ENCODE assay signal across 24 cellular contexts in the genomic region with DNA sequence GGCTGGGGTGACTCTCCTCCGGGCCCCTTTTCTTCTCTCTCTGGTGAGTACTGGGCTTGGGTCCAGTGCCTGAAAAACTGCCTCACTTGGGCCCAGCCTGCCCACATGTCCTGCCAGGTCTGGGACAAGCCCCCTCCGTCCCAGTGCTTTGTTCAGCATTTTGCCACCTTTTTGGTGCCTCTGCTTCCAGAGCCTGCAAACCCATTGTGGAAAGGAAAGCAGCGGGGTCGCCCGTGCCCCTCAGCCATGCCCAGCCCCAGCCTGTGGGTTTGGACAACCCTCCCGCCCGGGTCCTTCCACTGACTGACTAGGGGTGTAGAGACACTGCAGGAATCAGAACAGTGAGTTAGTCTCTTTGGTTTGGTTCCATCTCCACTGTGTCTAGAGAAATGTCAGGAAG.
DNase-seq lines count a peak whose midpoint lies in the region; ATAC-seq and TF ChIP-seq lines count a peak whose summit lies in the region.
"Had no signal": no experiment of that assay in that cellular context is flagged by ENCODE, and none has a peak within 500 bp of the region (broad histone marks: within the 10 kb centered on the region; RNA-seq: fewer than 3 reads in every experiment).

No MANE protein-coding gene starts in this region.

- CTCF ChIA-PET in CD8-positive, alpha-beta memory T cell (lab: Charles Lee): no interaction called here

- no peaks in the 10 kb centered on the region for H3K27me3 ChIP-seq in CD4-positive, CD25-positive, alpha-beta regulatory T cell (ENCODE audit: control insufficient read depth, insufficient read depth, low read length)
- H3K27me3 ChIP-seq in CD8-positive, alpha-beta memory T cell (ENCODE audit: insufficient read depth, low read length, poor library complexity, severe bottlenecking): no peaks in the 10 kb centered on the region
- H3K27me3 ChIP-seq: MG63, Peyer's patch had no signal

- no peak for TF ChIP-seq CTCF in osteocyte (IDR thresholded peaks at IDR 0.05)

- H3K27ac ChIP-seq in CD4-positive, CD25-positive, alpha-beta regulatory T cell (ENCODE audit: insufficient read depth, low read length, poor library complexity, severe bottlenecking): no peak overlapping the region
- no peak overlapping the region for H3K27ac ChIP-seq in CD8-positive, alpha-beta memory T cell (ENCODE audit: low read depth, low read length)
- H3K27ac ChIP-seq: A549 had no signal

- H3K36me3 ChIP-seq in CD4-positive, CD25-positive, alpha-beta regulatory T cell (ENCODE audit: control insufficient read depth, insufficient read depth, low read length): no peaks in the 10 kb centered on the region
- H3K36me3 ChIP-seq in CD8-positive, alpha-beta memory T cell (ENCODE audit: insufficient read depth, low read length): no peaks in the 10 kb centered on the region
- H3K36me3 ChIP-seq: MG63, Peyer's patch had no signal

- H3K27me3 Mint-ChIP-seq in CD4-positive, CD25-positive, alpha-beta regulatory T cell: peaks cover 4% of the 10 kb centered on the region
- peaks cover 0 to 3% of the 10 kb centered on the region in 2 donors for H3K27me3 Mint-ChIP-seq in CD8-positive, alpha-beta memory T cell
- no peaks in the 10 kb centered on the region for H3K27me3 Mint-ChIP-seq in effector memory CD8-positive, alpha-beta T cell
- peaks cover 5% of the 10 kb centered on the region for H3K27me3 Mint-ChIP-seq in osteocyte (ENCODE audit: unreplicated experiment)

- no peaks in the 10 kb centered on the region for H3K9me3 ChIP-seq in CD4-positive, CD25-positive, alpha-beta regulatory T cell (ENCODE audit: control insufficient read depth in 2 of 2, low read length in 2 of 2)
- H3K9me3 ChIP-seq in CD8-positive, alpha-beta memory T cell (ENCODE audit: low read length): no peaks in the 10 kb centered on the region
- H3K9me3 ChIP-seq: A549, MG63, Peyer's patch had no signal

- H3K4me3 ChIP-seq in CD4-positive, CD25-positive, alpha-beta regulatory T cell (ENCODE audit: low read depth, low read length): no peak overlapping the region
- no peak overlapping the region for H3K4me3 ChIP-seq in CD8-positive, alpha-beta memory T cell (ENCODE audit: low read length)
- H3K4me3 ChIP-seq: A549, MG63, Peyer's patch had no signal

- no peak for ATAC-seq in CD4-positive, CD25-positive, alpha-beta regulatory T cell (ENCODE audit: low read depth in 2 of 2)
- no peak for ATAC-seq in effector memory CD8-positive, alpha-beta T cell (replicated peaks)
- ATAC-seq: A549, HCT116 had no signal

- peak overlapping the region in 2 of 3 donors; percentile 94 to 96 for H3K27ac Mint-ChIP-seq in CD4-positive, CD25-positive, alpha-beta regulatory T cell
- peak overlapping the region in 7 of 8 donors; percentile 72 to 99 (median 96) for H3K27ac Mint-ChIP-seq in CD8-positive, alpha-beta memory T cell
- peak overlapping the region; percentile 94 to 96 for H3K27ac Mint-ChIP-seq in effector memory CD8-positive, alpha-beta T cell
- H3K27ac Mint-ChIP-seq in osteocyte (ENCODE audit: unreplicated experiment): no peak overlapping the region

- H3K4me1 Mint-ChIP-seq in CD4-positive, CD25-positive, alpha-beta regulatory T cell: peaks cover 10 to 27% (median 19%) of the 10 kb centered on the region in 4 donors
- peaks cover 25 to 36% (median 27%) of the 10 kb centered on the region in 3 donors for H3K4me1 Mint-ChIP-seq in CD8-positive, alpha-beta memory T cell
- H3K4me1 Mint-ChIP-seq in effector memory CD8-positive, alpha-beta T cell (ENCODE audit: low read depth in 2 of 2): peaks cover 25 to 30% of the 10 kb centered on the region in 2 donors
- peaks cover 4% of the 10 kb centered on the region for H3K4me1 Mint-ChIP-seq in osteocyte (ENCODE audit: unreplicated experiment)

- H3K4me1 ChIP-seq in CD4-positive, CD25-positive, alpha-beta regulatory T cell (ENCODE audit: control insufficient read depth, insufficient read depth, low read length, poor library complexity, severe bottlenecking): peaks cover 20% of the 10 kb centered on the region
- peaks cover 25% of the 10 kb centered on the region for H3K4me1 ChIP-seq in CD8-positive, alpha-beta memory T cell (ENCODE audit: insufficient read depth, low read length)
- H3K4me1 ChIP-seq: A549, Peyer's patch had no signal

- peak overlapping the region in 1 of 4 donors; percentile 69 for H3K4me3 Mint-ChIP-seq in CD4-positive, CD25-positive, alpha-beta regulatory T cell
- peak overlapping the region in 1 of 7 donors; percentile 85 for H3K4me3 Mint-ChIP-seq in CD8-positive, alpha-beta memory T cell
- peak overlapping the region; percentile 81 to 82 for H3K4me3 Mint-ChIP-seq in effector memory CD8-positive, alpha-beta T cell
- no peak overlapping the region for H3K4me3 Mint-ChIP-seq in osteocyte (ENCODE audit: unreplicated experiment)

- H3K9me3 Mint-ChIP-seq in CD4-positive, CD25-positive, alpha-beta regulatory T cell: no peaks in the 10 kb centered on the region
- H3K9me3 Mint-ChIP-seq in CD8-positive, alpha-beta memory T cell: no peaks in the 10 kb centered on the region
- peaks cover 0 to 3% of the 10 kb centered on the region in 2 donors for H3K9me3 Mint-ChIP-seq in effector memory CD8-positive, alpha-beta T cell
- no peaks in the 10 kb centered on the region for H3K9me3 Mint-ChIP-seq in osteocyte (ENCODE audit: unreplicated experiment)

- POLR2A ChIA-PET in CD8-positive, alpha-beta memory T cell (lab: Charles Lee): no interaction called here

- H3K36me3 Mint-ChIP-seq in CD4-positive, CD25-positive, alpha-beta regulatory T cell: no peaks in the 10 kb centered on the region
- peaks cover 0 to 7% (median 0%) of the 10 kb centered on the region in 3 donors for H3K36me3 Mint-ChIP-seq in CD8-positive, alpha-beta memory T cell
- peaks cover 4% of the 10 kb centered on the region for H3K36me3 Mint-ChIP-seq in effector memory CD8-positive, alpha-beta T cell (ENCODE audit: insufficient read depth)
- no peaks in the 10 kb centered on the region for H3K36me3 Mint-ChIP-seq in osteocyte (ENCODE audit: unreplicated experiment)

- no peak for DNase-seq in CD4-positive, CD25-positive, alpha-beta regulatory T cell
- no peak for DNase-seq in CD8-positive, alpha-beta memory T cell
- DNase-seq in effector memory CD8-positive, alpha-beta T cell: no peak
- peak; percentile 62 for DNase-seq in osteocyte (ENCODE audit: extremely low spot score, unreplicated experiment)
- DNase-seq in DMS114 treated with DMSO at 0.1 percent for 48 hours (lab: John Stamatoyannopoulos, UW; ENCODE audit: unreplicated experiment): no peak
- no peak for DNase-seq in NCI-H774 (lab: John Stamatoyannopoulos, UW)
- no peak for DNase-seq in NK-92 treated with Interleukin-12 subunit alpha and Interleukin-12 subunit beta, amount 100 ng/mL, for 24 hours (lab: John Stamatoyannopoulos, UW)
- DNase-seq: AML-193, C1 segment of cervical spinal cord, DMS53, IMR-90, KG1, MG63, NCI-H1105 treated with DMSO at 0.1 percent for 48 hours, NCI-H146, NCI-H1930, NCI-H2107, NCI-H446, NCI-H526, OCI-M1, Peyer's patch, SHP77 treated with DMSO at 0.1 percent for 48 hours had no signal
